In the genomic region with DNA sequence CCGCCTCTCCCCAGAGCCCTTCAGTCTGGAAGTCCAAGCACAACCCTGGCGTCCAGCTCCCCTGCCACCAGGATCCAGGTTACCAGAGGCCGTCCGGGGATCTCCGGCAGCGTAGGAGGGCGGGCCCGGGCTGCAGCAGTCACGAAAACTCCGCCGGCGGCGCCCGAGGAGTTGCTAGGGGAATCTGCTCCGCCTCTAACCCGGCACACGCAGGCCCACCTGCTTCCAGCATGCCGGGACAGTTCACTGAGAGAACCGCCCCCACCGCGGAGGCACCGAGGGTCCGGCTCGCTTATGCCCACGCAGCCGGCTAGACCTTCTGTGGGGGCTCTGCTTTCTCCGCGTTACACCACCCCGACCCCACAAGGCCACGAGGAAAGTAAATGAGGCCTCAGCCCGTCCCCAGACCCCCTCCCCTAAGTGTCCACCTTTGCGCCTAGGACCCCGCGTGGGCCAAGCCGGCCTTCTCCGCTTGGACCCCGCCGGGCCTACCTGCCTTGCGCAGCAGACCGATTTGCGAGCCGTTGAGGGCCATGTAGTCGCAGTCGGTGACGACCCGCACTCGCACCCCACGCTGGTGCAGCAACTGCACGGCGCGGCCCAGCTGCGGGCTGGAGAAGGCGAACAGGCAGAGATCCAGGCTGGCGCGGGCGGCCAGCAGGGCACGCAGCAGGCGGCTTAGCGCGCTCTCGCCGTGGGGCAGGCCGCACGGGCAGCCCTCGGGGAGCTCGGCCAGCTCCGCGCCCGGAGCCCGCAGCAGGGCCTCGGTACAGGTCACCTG, we compare ENCODE assay signal across 8 cellular contexts. TPM values are rescaled to one million over a fixed set of nuclear protein-coding genes. Genes with fewer than 3 reads are reported as not detected.
A peak's percentile ranks its signal among the peaks of the same experiment; 100 is the strongest.
DNase-seq lines count a peak whose midpoint lies in the region; ATAC-seq, FAIRE-seq and TF ChIP-seq lines count a peak whose summit lies in the region.

No MANE protein-coding gene starts in this region.

- H3K23ac ChIP-seq in H1 (ENCODE audit: insufficient read length): no peak overlapping the region

- POLR2A ChIA-PET in HCT116 (lab: Charles Lee) (no interaction called here), H1 (lab: Charles Lee; ENCODE audit: partially characterized antibody) (no interaction called here)

- H3K4me3 ChIP-seq in HCT116 (replicated peaks in 1 of 2; ENCODE audit: low read depth in 1 of 2, low read length in 2 of 2): peak overlapping the region; percentile 82 to 95
- no peak overlapping the region for H3K4me3 ChIP-seq in H1 (ENCODE audit: extremely low read depth in 1 of 4, insufficient read depth in 2 of 4, low read depth in 3 of 4, low read length in 4 of 4)
- peak overlapping the region; percentile 47 to 69 (median 60) for H3K4me3 ChIP-seq in tibial nerve

- no peak overlapping the region for H4K91ac ChIP-seq in H1 (replicated peaks; ENCODE audit: insufficient read length, low read length)

- TSS peak; percentile 48 for BruUV-seq in HCT116 (replicated peaks; lab: Mats Ljungman, UMichigan)

- H4K8ac ChIP-seq in H1 (ENCODE audit: extremely low read depth, insufficient read depth, low read length): peak overlapping the region; percentile 85

- no peaks in the 10 kb centered on the region for H3K79me1 ChIP-seq in H1 (ENCODE audit: low read depth, low read length)

- H3K18ac ChIP-seq in H1 (ENCODE audit: extremely low read depth, low read length): no peak overlapping the region

- H3K27me3 ChIP-seq in HCT116 (ENCODE audit: insufficient read depth, low read length): no peaks in the 10 kb centered on the region
- no peaks in the 10 kb centered on the region for H3K27me3 ChIP-seq in H1 (replicated peaks in 1 of 4; ENCODE audit: control insufficient read depth in 3 of 4, extremely low read depth in 1 of 4, insufficient read depth in 3 of 4, low read length in 3 of 4)
- no peaks in the 10 kb centered on the region for H3K27me3 ChIP-seq in tibial nerve

- no peak overlapping the region for H2AK5ac ChIP-seq in H1 (ENCODE audit: low read depth, low read length)

- H3K27ac ChIP-seq in HCT116 (ENCODE audit: low read depth, low read length) (peak overlapping the region; percentile 89), H1 (ENCODE audit: low read depth, low read length) (no peak overlapping the region), tibial nerve (peak overlapping the region; percentile 76 to 96 (median 92))

- no peak overlapping the region for H2BK12ac ChIP-seq in H1 (ENCODE audit: low read depth, low read length)

- FAIRE-seq in H1 (lab: Jason Lieb, UNC): no peak

- ATAC-seq in HCT116: peak; percentile 61

- no peak overlapping the region for H4K5ac ChIP-seq in H1 (ENCODE audit: insufficient read length, low read depth, low read length)

- no peak for TF ChIP-seq CTCF in HCT116 (IDR thresholded peaks at IDR 0.05 in 2 of 3, conservative IDR thresholded peaks at IDR 0.05 in 1 of 3; ENCODE audit: borderline replicate concordance in 1 of 3, insufficient read depth in 1 of 3, low read depth in 2 of 3, low read length in 2 of 3)
- no peak for TF ChIP-seq CTCF in H1 (IDR thresholded peaks at IDR 0.05; ENCODE audit: control extremely low read depth in 1 of 3, insufficient read depth in 1 of 3, low read depth in 1 of 3, low read length in 3 of 3)
- no peak for TF ChIP-seq CTCF in tibial nerve (IDR thresholded peaks at IDR 0.05)

- peak overlapping the region; percentile 100 for H3K4me2 ChIP-seq in HCT116 (ENCODE audit: low read length)
- H3K4me2 ChIP-seq in H1 (ENCODE audit: insufficient read depth in 1 of 2, low read depth in 2 of 2, low read length in 2 of 2): no peak overlapping the region

- no peak overlapping the region for H2BK5ac ChIP-seq in H1 (ENCODE audit: low read depth, low read length)

- no peaks in the 10 kb centered on the region for H3K23me2 ChIP-seq in H1 (ENCODE audit: low read depth, low read length)

- no peaks in the 10 kb centered on the region for H3K9me2 ChIP-seq in HCT116 (ENCODE audit: insufficient read depth)

- H3K79me2 ChIP-seq in HCT116 (ENCODE audit: insufficient read depth, low read length) (peaks cover 30% of the 10 kb centered on the region), H1 (ENCODE audit: control insufficient read depth in 1 of 2, insufficient read depth in 2 of 2, low read length in 2 of 2) (no peaks in the 10 kb centered on the region)

- H3K9me3 ChIP-seq in HCT116 (ENCODE audit: control insufficient read depth in 1 of 2, insufficient read depth in 1 of 2, low read depth in 1 of 2, low read length in 2 of 2) (no peaks in the 10 kb centered on the region), H1 (ENCODE audit: insufficient read depth in 2 of 2, low read depth in 1 of 2, low read length in 1 of 2) (peaks cover 0 to 3% of the 10 kb centered on the region in 2 experiments; a peak in 1 of 4 replicates), tibial nerve (no peaks in the 10 kb centered on the region)

- DNase-seq in GM03348 (ENCODE audit: low spot score) (peak; percentile 87), HCT116 (ENCODE audit: low read depth, low spot score) (peak; percentile 7), NCI-H2227 (lab: John Stamatoyannopoulos, UW; ENCODE audit: unreplicated experiment) (peak; percentile 51), H1 (ENCODE audit: low read depth in 1 of 2, low spot score in 2 of 2) (no peak), occipital lobe (lab: John Stamatoyannopoulos, UW) (peak; percentile 40), tibial nerve (ENCODE audit: low spot score in 2 of 2) (peak; percentile 36 to 42), Ammon's horn (ENCODE audit: low spot score) (no peak)
- peak; percentile 86 for DNase-seq in activated CD8-positive, alpha-beta memory T cell treated with anti-CD3 and anti-CD28 coated beads for 24 hours

- TF ChIP-seq POLR2A in HCT116 (IDR thresholded peaks at IDR 0.05; ENCODE audit: borderline replicate concordance, extremely low read depth, insufficient read depth, insufficient read length): no peak
- no peak for TF ChIP-seq POLR2A in H1 (IDR thresholded peaks at IDR 0.05; ENCODE audit: control extremely low read depth in 1 of 2, low read depth in 2 of 2, low read length in 2 of 2)
- no peak for TF ChIP-seq POLR2A in tibial nerve (IDR thresholded peaks at IDR 0.05)

- RAD21 ChIA-PET in HCT116 (lab: Charles Lee; ENCODE audit: low non-redundant PET in 1 of 2, low total read pairs in 2 of 2, uncharacterized antibody in 2 of 2, unreplicated experiment in 2 of 2): no interaction called here

- TF ChIP-seq RAD21 in HCT116 (IDR thresholded peaks at IDR 0.05; ENCODE audit: low read depth) (no peak), H1 (IDR thresholded peaks at IDR 0.05 in 1 of 2, conservative IDR thresholded peaks at IDR 0.05 in 1 of 2; ENCODE audit: low read depth in 2 of 2, low read length in 2 of 2) (no peak)

- intact Hi-C loops in HCT116 (cut with micrococcal nuclease): loop anchor here (2.0 kb wide), 1 partner anchor 75 kb away; the partner anchor contains the start of gene COPS3

- CTCF ChIA-PET in HCT116 (lab: Charles Lee) (no interaction called here), H1 (lab: Charles Lee; ENCODE audit: partially characterized antibody) (interaction anchor here (1.7 kb wide), 1 partner anchor 63 kb away, joined by 4 read pairs; no protein-coding TSS in a partner anchor)

- H3K56ac ChIP-seq in H1 (replicated peaks; ENCODE audit: insufficient read length, low read depth, low read length): no peak overlapping the region

- no peak overlapping the region for H3K4ac ChIP-seq in H1 (replicated peaks; ENCODE audit: insufficient read length, low read depth, low read length)

- TF ChIP-seq EP300 in H1 (IDR thresholded peaks at IDR 0.05; ENCODE audit: borderline replicate concordance in 1 of 2, low read depth in 2 of 2, low read length in 2 of 2) (no peak), tibial nerve (IDR thresholded peaks at IDR 0.05) (peak in 1 of 2 donors; percentile 8)

- H3K36me3 ChIP-seq in HCT116 (ENCODE audit: control insufficient read depth in 1 of 2, insufficient read depth in 2 of 2, low read length in 2 of 2) (peaks cover 6 to 28% of the 10 kb centered on the region in 2 experiments), H1 (ENCODE audit: control insufficient read depth in 2 of 4, insufficient read depth in 4 of 4, low read length in 3 of 4) (no peaks in the 10 kb centered on the region), tibial nerve (peaks cover 0 to 23% (median 0%) of the 10 kb centered on the region in 3 donors)

- no peak overlapping the region for H3K14ac ChIP-seq in H1 (ENCODE audit: insufficient read length)

- 90% methylated on average over 33 of the region's 71 CpGs; no CpG with 5 or more reads in 1 of the 2 experiments for WGBS in H1 (ENCODE audit: extremely low coverage in 1 of 2, insufficient coverage in 1 of 2, insufficient read length in 1 of 2, insufficient replicate concordance in 2 of 2, low coverage in 1 of 2, low lambda C conversion rate in 2 of 2, missing lambda C conversion rate in 1 of 2), 2 experiments
- 14 to 28% methylated on average over 30 to 69 of the region's 71 CpGs for WGBS in tibial nerve, 2 donors

- H4K20me1 ChIP-seq in HCT116 (ENCODE audit: insufficient read depth): no peaks in the 10 kb centered on the region
- H4K20me1 ChIP-seq in H1 (replicated peaks in 1 of 2; ENCODE audit: control insufficient read depth in 1 of 2, insufficient read depth in 2 of 2, low read length in 2 of 2): no peaks in the 10 kb centered on the region

- H3K9ac ChIP-seq in HCT116 (ENCODE audit: low read length): peak overlapping the region; percentile 99
- H3K9ac ChIP-seq in H1 (replicated peaks in 1 of 4; ENCODE audit: extremely low read depth in 1 of 4, low read depth in 3 of 4, low read length in 3 of 4): no peak overlapping the region

- H2BK120ac ChIP-seq in H1 (replicated peaks; ENCODE audit: low read depth, low read length): no peak overlapping the region

- H2AFZ ChIP-seq in HCT116 (ENCODE audit: low read depth, low read length, poor library complexity, severe bottlenecking): no peak overlapping the region
- no peak overlapping the region for H2AFZ ChIP-seq in H1 (ENCODE audit: low read length)

- H3K4me1 ChIP-seq in HCT116 (ENCODE audit: control insufficient read depth in 1 of 2, insufficient read depth in 2 of 2, low read length in 2 of 2) (peaks cover 7 to 31% of the 10 kb centered on the region in 2 experiments), H1 (replicated peaks in 1 of 4; ENCODE audit: control insufficient read depth in 3 of 4, insufficient read depth in 4 of 4, low read length in 3 of 4) (no peaks in the 10 kb centered on the region; a peak in 1 of 7 replicates), tibial nerve (peaks cover 0 to 67% (median 33%) of the 10 kb centered on the region in 4 donors)

- no peak overlapping the region for H2BK20ac ChIP-seq in H1 (ENCODE audit: low read length)

- H2BK15ac ChIP-seq in H1 (ENCODE audit: low read length): no peak overlapping the region

RNA-seq across cellular contexts. Expression of gene PLD6, which starts 0.6 kb away (rescaled TPM):
- total RNA-seq in HCT116 (2021; ENCODE audit: unreplicated experiment) (15.6 TPM), occipital lobe (9.2 TPM), tibial nerve (10 to 100 TPM in 1 of 4 donors, 1 to 10 TPM in 3; 6.0 to 11.1 (median 8.2) TPM)
- 10.1 TPM in 2 replicates for polyA plus RNA-seq in HCT116 (2012)
- total RNA-seq in H1 (2021; fragmentation: NEBNext Ultra II Directional; extraction: Animal tissue kit (Norgen Biotek cat#: 25700)): 0.22 TPM in 1 of 2 replicates, not detected in the other
- polyA plus RNA-seq in H1 (2011; rRNA removed): 0.17 and 0.20 TPM in 2 replicates
- 0.31 TPM for polyA plus RNA-seq in H1 (2011; cell fraction: cytosol; rRNA removed)
- 0.43 TPM for polyA plus RNA-seq in H1 (2011; cell fraction: nucleus; rRNA removed)
- 0.16 to 0.39 TPM (median 0.32 TPM) in 4 replicates for polyA plus RNA-seq in H1 (2012, experiment 1 of 2)
- not detected for polyA plus RNA-seq in H1 (2012, experiment 2 of 2)
- 0.06 TPM for polyA plus RNA-seq in H1 (2013, experiment 1 of 2)
- 0.06 TPM for polyA plus RNA-seq in H1 (2013, experiment 2 of 2)
- 0.38 TPM in 1 of 2 replicates, not detected in the other for polyA minus RNA-seq in H1 (2011; rRNA and poly(A)+ RNA removed)
- not detected for polyA minus RNA-seq in H1 (2011; cell fraction: cytosol; rRNA and poly(A)+ RNA removed)
- polyA minus RNA-seq in H1 (2011; cell fraction: nucleus; rRNA and poly(A)+ RNA removed): not detected

RNA-seq across cellular contexts. Expression of gene FLCN, which starts 31.4 kb away (rescaled TPM):
- total RNA-seq in HCT116 (2021; ENCODE audit: unreplicated experiment) (23.7 TPM), occipital lobe (29.3 TPM), tibial nerve (10 to 100 TPM; 71.5 to 85.9 (median 76.6) TPM)
- 14.2 and 15.2 TPM in 2 replicates for polyA plus RNA-seq in HCT116 (2012)
- 34.0 and 34.6 TPM in 2 replicates for total RNA-seq in H1 (2021; fragmentation: NEBNext Ultra II Directional; extraction: Animal tissue kit (Norgen Biotek cat#: 25700))
- 15.6 and 20.8 TPM in 2 replicates for polyA plus RNA-seq in H1 (2011; rRNA removed)
- 18.4 TPM for polyA plus RNA-seq in H1 (2011; cell fraction: cytosol; rRNA removed)
- 29.1 TPM for polyA plus RNA-seq in H1 (2011; cell fraction: nucleus; rRNA removed)
- polyA plus RNA-seq in H1 (2012, experiment 1 of 2): 22.5 to 32.6 TPM (median 26.9 TPM) in 4 replicates
- polyA plus RNA-seq in H1 (2012, experiment 2 of 2): 21.7 TPM
- 11.7 TPM for polyA plus RNA-seq in H1 (2013, experiment 1 of 2)
- 10.4 TPM for polyA plus RNA-seq in H1 (2013, experiment 2 of 2)
- polyA minus RNA-seq in H1 (2011; rRNA and poly(A)+ RNA removed): 39.5 and 40.0 TPM in 2 replicates
- 21.7 TPM for polyA minus RNA-seq in H1 (2011; cell fraction: cytosol; rRNA and poly(A)+ RNA removed)
- 35.8 TPM for polyA minus RNA-seq in H1 (2011; cell fraction: nucleus; rRNA and poly(A)+ RNA removed)

Comparison
In these comparisons a context has a peak if more than half of its experiments do, and no peak if none do; other contexts are left out.
1. DNase-seq: peak in GM03348 (single experiment), HCT116 (single experiment), NCI-H2227 (single experiment), activated CD8-positive, alpha-beta memory T cell treated with anti-CD3 and anti-CD28 coated beads for 24 hours (single experiment), occipital lobe (single experiment) and tibial nerve (2 of 2); none in H1 (0 of 2) and Ammon's horn (single experiment).
2. H3K4me3 ChIP-seq: peak in HCT116 (2 of 2) and tibial nerve (4 of 4); none in H1 (0 of 4).